ENCODE assay signal across 16 cellular contexts in genomic region chr4:93829531-93830089, GRCh38. TPM values are rescaled to one million over a fixed set of nuclear protein-coding genes. Genes with fewer than 3 reads are reported as not detected.
DNase-seq lines count a peak whose midpoint lies in the region; ATAC-seq and TF ChIP-seq lines count a peak whose summit lies in the region.
"Had no signal": no experiment of that assay in that cellular context is flagged by ENCODE, and none has a peak within 500 bp of the region (broad histone marks: within the 10 kb centered on the region; RNA-seq: fewer than 3 reads in every experiment).

No MANE protein-coding gene starts in this region.

- TF ChIP-seq CTCF in BE2C (IDR thresholded peaks at IDR 0.05; ENCODE audit: low read depth, low read length) (no peak), HCT116 (IDR thresholded peaks at IDR 0.05 in 2 of 3, conservative IDR thresholded peaks at IDR 0.05 in 1 of 3; ENCODE audit: borderline replicate concordance in 1 of 3, insufficient read depth in 1 of 3, low read depth in 2 of 3, low read length in 2 of 3) (no peak), nephron progenitor cell (IDR thresholded peaks at IDR 0.05) (no peak)

- no peak overlapping the region for H3K9ac ChIP-seq in HCT116 (ENCODE audit: low read length)

- peak overlapping the region; percentile 52 for H3K4me3 ChIP-seq in BE2C (ENCODE audit: low read depth, low read length)
- no peak overlapping the region for H3K4me3 ChIP-seq in HCT116 (replicated peaks in 1 of 2; ENCODE audit: low read depth in 1 of 2, low read length in 2 of 2)
- peak overlapping the region; percentile 36 for H3K4me3 ChIP-seq in ectodermal cell (ENCODE audit: insufficient read depth, low read depth, low read length)
- H3K4me3 ChIP-seq: SJSA1 had no signal

- no peaks in the 10 kb centered on the region for H3K79me2 ChIP-seq in HCT116 (ENCODE audit: insufficient read depth, low read length)

- H3K4me3 Mint-ChIP-seq in nephron progenitor cell, result peak overlapping the region; percentile 80
- H3K4me3 Mint-ChIP-seq: activated CD4-positive, alpha-beta memory T cell treated with anti-CD3 and anti-CD28 coated beads for 36 hours had no signal

- H2AFZ ChIP-seq in HCT116 (ENCODE audit: low read depth, low read length, poor library complexity, severe bottlenecking), result no peak overlapping the region

- H3K27me3 ChIP-seq in BE2C (peaks cover 90% of the 10 kb centered on the region), HCT116 (ENCODE audit: insufficient read depth, low read length) (peaks cover 47% of the 10 kb centered on the region), ectodermal cell (ENCODE audit: control insufficient read depth, insufficient read depth, low read length, poor library complexity, severe bottlenecking) (peaks cover 100% of the 10 kb centered on the region)

- peaks cover 39% of the 10 kb centered on the region for H3K4me1 Mint-ChIP-seq in nephron progenitor cell

- no peaks in the 10 kb centered on the region for H3K9me3 Mint-ChIP-seq in nephron progenitor cell
- H3K9me3 Mint-ChIP-seq: activated CD4-positive, alpha-beta memory T cell treated with anti-CD3 and anti-CD28 coated beads for 36 hours; memory B cell had no signal

- no peak for ATAC-seq in HCT116
- no peak for ATAC-seq in HG02678 (IDR thresholded peaks at IDR 0.05; ENCODE audit: unreplicated experiment)

- POLR2A ChIA-PET in HCT116 (lab: Charles Lee), result no interaction called here

- no peaks in the 10 kb centered on the region; the same call in 1 of the 2 replicates for H3K4me1 ChIP-seq in BE2C
- peaks cover 0 to 16% of the 10 kb centered on the region in 2 experiments; a peak in 2 of 4 replicates for H3K4me1 ChIP-seq in HCT116 (ENCODE audit: control insufficient read depth in 1 of 2, insufficient read depth in 2 of 2, low read length in 2 of 2)
- H3K4me1 ChIP-seq in ectodermal cell (ENCODE audit: control insufficient read depth, insufficient read depth, low read length), result peaks cover 20% of the 10 kb centered on the region

- H3K27me3 Mint-ChIP-seq in nephron progenitor cell (ENCODE audit: low read depth, poor library complexity), result peaks cover 100% of the 10 kb centered on the region

- no peak for DNase-seq in BE2C
- no peak for DNase-seq in HCT116 (ENCODE audit: low read depth, low spot score)
- DNase-seq in nephron progenitor cell, result peak; percentile 47
- DNase-seq in NCI-H526 treated with DMSO at 0.1 percent for 48 hours (lab: John Stamatoyannopoulos, UW), result no peak
- DNase-seq in activated T-cell treated with anti-CD3 and anti-CD28 coated beads for 4 hours, result no peak
- no peak for DNase-seq in mucosa of gallbladder (ENCODE audit: low spot score)
- DNase-seq: activated CD4-positive, alpha-beta memory T cell treated with anti-CD3 and anti-CD28 coated beads for 36 hours; CD8-positive, alpha-beta memory T cell; KG1; NCI-H446; stimulated activated CD4-positive, alpha-beta T cell treated with anti-CD3 and anti-CD28 coated beads, Interleukin-4, amount 100 ng/mL, for 24 hours had no signal

- peak overlapping the region; percentile 88; the same call in 1 of the 2 replicates for H3K4me2 ChIP-seq in HCT116 (ENCODE audit: low read length)

- H4K20me1 ChIP-seq in HCT116 (ENCODE audit: insufficient read depth), result no peaks in the 10 kb centered on the region

- no peak overlapping the region for H3K27ac Mint-ChIP-seq in nephron progenitor cell
- H3K27ac Mint-ChIP-seq: activated CD4-positive, alpha-beta memory T cell treated with anti-CD3 and anti-CD28 coated beads for 36 hours; memory B cell had no signal

- no peak for TF ChIP-seq POLR2A in HCT116 (IDR thresholded peaks at IDR 0.05; ENCODE audit: borderline replicate concordance, extremely low read depth, insufficient read depth, insufficient read length)

- 1% methylated on average over 41 of the region's 41 CpGs for WGBS in ectodermal cell, 2 experiments

- H3K36me3 ChIP-seq in BE2C (no peaks in the 10 kb centered on the region), HCT116 (ENCODE audit: control insufficient read depth in 1 of 2, insufficient read depth in 2 of 2, low read length in 2 of 2) (no peaks in the 10 kb centered on the region), ectodermal cell (ENCODE audit: control insufficient read depth, insufficient read depth, low read length) (no peaks in the 10 kb centered on the region)
- H3K36me3 ChIP-seq: SJSA1, upper lobe of left lung had no signal

- H3K9me2 ChIP-seq in HCT116 (ENCODE audit: insufficient read depth), result no peaks in the 10 kb centered on the region

- H3K9me3 ChIP-seq in BE2C, result no peaks in the 10 kb centered on the region; the same call in none of the 2 replicates
- H3K9me3 ChIP-seq in HCT116 (ENCODE audit: control insufficient read depth in 1 of 2, insufficient read depth in 1 of 2, low read depth in 1 of 2, low read length in 2 of 2), result no peaks in the 10 kb centered on the region
- H3K9me3 ChIP-seq in ectodermal cell (ENCODE audit: control insufficient read depth, low read length), result no peaks in the 10 kb centered on the region
- H3K9me3 ChIP-seq: SJSA1, upper lobe of left lung had no signal

- intact Hi-C loops in HCT116 (cut with micrococcal nuclease), result no loop called here

- H3K27ac ChIP-seq in HCT116 (ENCODE audit: low read depth, low read length) (no peak overlapping the region), ectodermal cell (ENCODE audit: insufficient read depth, low read depth, low read length, poor library complexity, severe bottlenecking) (no peak overlapping the region)
- H3K27ac ChIP-seq: SJSA1, upper lobe of left lung had no signal

- CTCF ChIA-PET in HCT116 (lab: Charles Lee), result no interaction called here

- no peak for TF ChIP-seq RAD21 in HCT116 (IDR thresholded peaks at IDR 0.05; ENCODE audit: low read depth)

- RAD21 ChIA-PET in HCT116 (lab: Charles Lee; ENCODE audit: low non-redundant PET in 1 of 2, low total read pairs in 2 of 2, uncharacterized antibody in 2 of 2, unreplicated experiment in 2 of 2), result no interaction called here

- no peaks in the 10 kb centered on the region for H3K36me3 Mint-ChIP-seq in nephron progenitor cell (ENCODE audit: low read depth)
- H3K36me3 Mint-ChIP-seq: activated CD4-positive, alpha-beta memory T cell treated with anti-CD3 and anti-CD28 coated beads for 36 hours; CD8-positive, alpha-beta memory T cell; memory B cell had no signal

- BruUV-seq in HCT116 (replicated peaks; lab: Mats Ljungman, UMichigan), result no TSS peak

TF ChIP-seq in HCT116, 20 proteins besides CTCF, POLR2A, EP300 and RAD21:
- TF ChIP-seq, protein P1, sequence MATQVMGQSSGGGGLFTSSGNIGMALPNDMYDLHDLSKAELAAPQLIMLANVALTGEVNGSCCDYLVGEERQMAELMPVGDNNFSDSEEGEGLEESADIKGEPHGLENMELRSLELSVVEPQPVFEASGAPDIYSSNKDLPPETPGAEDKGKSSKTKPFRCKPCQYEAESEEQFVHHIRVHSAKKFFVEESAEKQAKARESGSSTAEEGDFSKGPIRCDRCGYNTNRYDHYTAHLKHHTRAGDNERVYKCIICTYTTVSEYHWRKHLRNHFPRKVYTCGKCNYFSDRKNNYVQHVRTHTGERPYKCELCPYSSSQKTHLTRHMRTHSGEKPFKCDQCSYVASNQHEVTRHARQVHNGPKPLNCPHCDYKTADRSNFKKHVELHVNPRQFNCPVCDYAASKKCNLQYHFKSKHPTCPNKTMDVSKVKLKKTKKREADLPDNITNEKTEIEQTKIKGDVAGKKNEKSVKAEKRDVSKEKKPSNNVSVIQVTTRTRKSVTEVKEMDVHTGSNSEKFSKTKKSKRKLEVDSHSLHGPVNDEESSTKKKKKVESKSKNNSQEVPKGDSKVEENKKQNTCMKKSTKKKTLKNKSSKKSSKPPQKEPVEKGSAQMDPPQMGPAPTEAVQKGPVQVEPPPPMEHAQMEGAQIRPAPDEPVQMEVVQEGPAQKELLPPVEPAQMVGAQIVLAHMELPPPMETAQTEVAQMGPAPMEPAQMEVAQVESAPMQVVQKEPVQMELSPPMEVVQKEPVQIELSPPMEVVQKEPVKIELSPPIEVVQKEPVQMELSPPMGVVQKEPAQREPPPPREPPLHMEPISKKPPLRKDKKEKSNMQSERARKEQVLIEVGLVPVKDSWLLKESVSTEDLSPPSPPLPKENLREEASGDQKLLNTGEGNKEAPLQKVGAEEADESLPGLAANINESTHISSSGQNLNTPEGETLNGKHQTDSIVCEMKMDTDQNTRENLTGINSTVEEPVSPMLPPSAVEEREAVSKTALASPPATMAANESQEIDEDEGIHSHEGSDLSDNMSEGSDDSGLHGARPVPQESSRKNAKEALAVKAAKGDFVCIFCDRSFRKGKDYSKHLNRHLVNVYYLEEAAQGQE (IDR thresholded peaks at IDR 0.05; ENCODE audit: low read depth), result no peak
- TF ChIP-seq ELF1 (IDR thresholded peaks at IDR 0.05; ENCODE audit: borderline replicate concordance, low read depth) (no peak), CEBPB (IDR thresholded peaks at IDR 0.05; ENCODE audit: low read depth) (no peak), ATF3 (IDR thresholded peaks at IDR 0.05) (no peak)

RNA-seq across cellular contexts. Expression of gene ATOH1, which starts 1.1 kb away (rescaled TPM):
- not detected for polyA plus RNA-seq in BE2C (2012; ENCODE audit: insufficient read depth, insufficient read length, low read depth)
- total RNA-seq in HCT116 (2021; ENCODE audit: unreplicated experiment) (not detected), mucosa of gallbladder (not detected)
- polyA plus RNA-seq in HCT116 (2012), result 0.04 TPM in 1 of 2 replicates, not detected in the other
- 2.1 TPM for polyA plus RNA-seq in ectodermal cell (2013, experiment 1 of 4)
- polyA plus RNA-seq in ectodermal cell (2013, experiment 2 of 4), result 0.66 TPM
- polyA plus RNA-seq in ectodermal cell (2013, experiment 3 of 4), result 2.9 TPM
- 4.8 TPM for polyA plus RNA-seq in ectodermal cell (2013, experiment 4 of 4)
- total RNA-seq: activated CD4-positive, alpha-beta memory T cell treated with anti-CD3 and anti-CD28 coated beads for 36 hours; CD8-positive, alpha-beta memory T cell; SJSA1; upper lobe of left lung had no signal
- polyA plus RNA-seq: CD8-positive, alpha-beta memory T cell had no signal

Comparison
In these comparisons a context has a peak if more than half of its experiments do, and no peak if none do; other contexts are left out.
1. H3K4me3 ChIP-seq: peak in BE2C (single experiment) and ectodermal cell (single experiment); none in HCT116 (0 of 2).